In genomic region chr20:1272368-1273155, GRCh38 we compare ENCODE assay signal across 26 cellular contexts. TPM values are rescaled to one million over a fixed set of nuclear protein-coding genes. Genes with fewer than 3 reads are reported as not detected.
DNase-seq lines count a peak whose midpoint lies in the region; ATAC-seq and TF ChIP-seq lines count a peak whose summit lies in the region.
"Had no signal": no experiment of that assay in that cellular context is flagged by ENCODE, and none has a peak within 500 bp of the region (broad histone marks: within the 10 kb centered on the region; RNA-seq: fewer than 3 reads in every experiment).

No MANE protein-coding gene starts in this region.

- TF ChIP-seq CTCF in DND-41 (IDR thresholded peaks at IDR 0.05; ENCODE audit: borderline replicate concordance, extremely low read depth, low read length, poor library complexity, severe bottlenecking) (no peak), esophagus muscularis mucosa (IDR thresholded peaks at IDR 0.05) (no peak), neural crest cell (conservative IDR thresholded peaks at IDR 0.05) (no peak)

- H3K9me3 ChIP-seq in DND-41 (ENCODE audit: insufficient read depth, low read length, severe bottlenecking) (no peaks in the 10 kb centered on the region), esophagus muscularis mucosa (no peaks in the 10 kb centered on the region)
- H3K9me3 ChIP-seq: right atrium auricular region, SJSA1 had no signal

- H3K4me2 ChIP-seq in DND-41 (ENCODE audit: insufficient read depth, low read length), result no peak overlapping the region
- H3K4me2 ChIP-seq: KMS-11 had no signal

- intact Hi-C loops in esophagus muscularis mucosa (cut with DNase I), result no loop called here

- peak overlapping the region; percentile 23 for H3K27ac Mint-ChIP-seq in neural crest cell (ENCODE audit: unreplicated experiment)
- H3K27ac Mint-ChIP-seq: activated naive CD4-positive, alpha-beta T cell treated with anti-CD3 and anti-CD28 coated beads for 36 hours; dendritic cell treated with granulocyte-macrophage colony-stimulating factor and Interleukin-4, amounts not matched to agents 40 ng/mL and 50 ng/mL, for 4 days; T-helper 1 cell treated with Interleukin-12 subunit alpha and Interleukin-12 subunit beta and Interleukin-4 antibody, amounts not matched to agents 30 μg/mL and 1 μg/mL, for 36 hours had no signal

- H3K27me3 Mint-ChIP-seq in neural crest cell (ENCODE audit: low read depth), result no peaks in the 10 kb centered on the region
- H3K27me3 Mint-ChIP-seq: CD4-positive, CD25-positive, alpha-beta regulatory T cell had no signal

- no peaks in the 10 kb centered on the region for H3K79me2 ChIP-seq in DND-41 (ENCODE audit: insufficient read depth, low read length)

- H3K4me3 ChIP-seq in DND-41 (ENCODE audit: low read depth in 1 of 2, low read length in 2 of 2) (no peak overlapping the region), esophagus muscularis mucosa (no peak overlapping the region)
- H3K4me3 ChIP-seq: lung, right atrium auricular region, SJSA1 had no signal

- H3K4me1 Mint-ChIP-seq in neural crest cell, result no peaks in the 10 kb centered on the region

- ATAC-seq in DND-41 (ENCODE audit: insufficient read depth, low read depth) (peak; percentile 35; the same call in 2 of the 3 replicates), HG03442 (IDR thresholded peaks at IDR 0.05; ENCODE audit: unreplicated experiment) (no peak), GM19455 (IDR thresholded peaks at IDR 0.05; ENCODE audit: unreplicated experiment) (no peak), GM19452 (IDR thresholded peaks at IDR 0.05; ENCODE audit: unreplicated experiment) (no peak)

- H3K9ac ChIP-seq in DND-41 (ENCODE audit: low read depth, low read length), result no peak overlapping the region
- H3K9ac ChIP-seq: KMS-11 had no signal

- H2AFZ ChIP-seq in DND-41 (ENCODE audit: low read depth, low read length), result no peak overlapping the region

- H3K36me3 ChIP-seq in DND-41 (ENCODE audit: insufficient read depth, low read length) (no peaks in the 10 kb centered on the region), esophagus muscularis mucosa (peaks cover 0 to 7% (median 0%) of the 10 kb centered on the region in 4 donors)
- H3K36me3 ChIP-seq: right atrium auricular region had no signal

- H4K20me1 ChIP-seq in DND-41 (ENCODE audit: insufficient read depth, low read length), result peaks cover 6% of the 10 kb centered on the region; the same call in 1 of the 2 replicates

- H3K4me3 Mint-ChIP-seq in neural crest cell, result no peak overlapping the region
- H3K4me3 Mint-ChIP-seq: activated naive CD4-positive, alpha-beta T cell treated with anti-CD3 and anti-CD28 coated beads for 36 hours; CD4-positive, CD25-positive, alpha-beta regulatory T cell; dendritic cell treated with granulocyte-macrophage colony-stimulating factor and Interleukin-4, amounts not matched to agents 40 ng/mL and 50 ng/mL, for 4 days; T-helper 1 cell treated with Interleukin-12 subunit alpha and Interleukin-12 subunit beta and Interleukin-4 antibody, amounts not matched to agents 30 μg/mL and 1 μg/mL, for 36 hours had no signal

- H3K9me3 Mint-ChIP-seq in neural crest cell, result no peaks in the 10 kb centered on the region
- H3K9me3 Mint-ChIP-seq: activated naive CD4-positive, alpha-beta T cell treated with anti-CD3 and anti-CD28 coated beads for 36 hours; CD4-positive, CD25-positive, alpha-beta regulatory T cell; dendritic cell treated with granulocyte-macrophage colony-stimulating factor and Interleukin-4, amounts not matched to agents 40 ng/mL and 50 ng/mL, for 4 days; T-helper 1 cell treated with Interleukin-12 subunit alpha and Interleukin-12 subunit beta and Interleukin-4 antibody, amounts not matched to agents 30 μg/mL and 1 μg/mL, for 36 hours had no signal

- 70% methylated on average over 6 of the region's 6 CpGs for WGBS in esophagus muscularis mucosa

- no peaks in the 10 kb centered on the region for H3K4me1 ChIP-seq in DND-41 (ENCODE audit: insufficient read depth, low read length)
- peaks cover 4 to 17% (median 11%) of the 10 kb centered on the region in 4 donors for H3K4me1 ChIP-seq in esophagus muscularis mucosa
- H3K4me1 ChIP-seq: SJSA1 had no signal

- peaks cover 27% of the 10 kb centered on the region for H3K27me3 ChIP-seq in DND-41 (ENCODE audit: insufficient read depth, low read length, poor library complexity)
- no peaks in the 10 kb centered on the region for H3K27me3 ChIP-seq in esophagus muscularis mucosa
- H3K27me3 ChIP-seq: right atrium auricular region, SJSA1 had no signal

- no peak for TF ChIP-seq POLR2A in esophagus muscularis mucosa (IDR thresholded peaks at IDR 0.05; ENCODE audit: low read depth)

- no peak overlapping the region for H3K27ac ChIP-seq in DND-41 (ENCODE audit: low read length)
- H3K27ac ChIP-seq in esophagus muscularis mucosa (replicated peaks in 1 of 4), result no peak overlapping the region
- H3K27ac ChIP-seq: KMS-11, right atrium auricular region, SJSA1 had no signal

- DNase-seq in Ammon's horn (ENCODE audit: low spot score) (peak; percentile 59), DND-41 (peak; percentile 19), esophagus muscularis mucosa (ENCODE audit: extremely low spot score) (peak; percentile 70), neural crest cell (ENCODE audit: low read depth, low spot score) (no peak), H4 (ENCODE audit: low spot score) (no peak)
- DNase-seq: activated CD4-positive, alpha-beta T cell treated with anti-CD3 and anti-CD28 coated beads for 1 hour; activated naive CD4-positive, alpha-beta T cell treated with anti-CD3 and anti-CD28 coated beads for 36 hours; aorta; CD4-positive, CD25-positive, alpha-beta regulatory T cell; GF-D8; H7; NCI-H526; occipital lobe; stimulated activated naive CD4-positive, alpha-beta T cell treated with Interleukin-2 at 50 U/mL for 16 hours; trophoblast cell had no signal

- no peak for TF ChIP-seq EP300 in esophagus muscularis mucosa (IDR thresholded peaks at IDR 0.05)

- no peaks in the 10 kb centered on the region for H3K36me3 Mint-ChIP-seq in neural crest cell (ENCODE audit: low read depth)
- H3K36me3 Mint-ChIP-seq: CD4-positive, CD25-positive, alpha-beta regulatory T cell had no signal

RNA-seq across cellular contexts. Expression of gene SNPH, which starts 6.5 kb away (rescaled TPM):
- total RNA-seq in esophagus muscularis mucosa, result 10 to 100 TPM in 3 of 4 donors, 1 to 10 TPM in 1; 9.6 to 29.5 (median 17.3) TPM
- total RNA-seq in neural crest cell, result 3.0 and 3.3 TPM in 2 replicates
- 0.99 and 1.5 TPM in 2 replicates for total RNA-seq in H4 (2014; rRNA removed; shearing (Covaris generic))

RNA-seq across cellular contexts. Expression of gene RAD21L1, which starts 46.7 kb away (rescaled TPM):
- total RNA-seq in esophagus muscularis mucosa, result not detected
- total RNA-seq in neural crest cell, result not detected in 2 replicates
- 0.12 TPM in 1 of 2 replicates, not detected in the other for total RNA-seq in H4 (2014; rRNA removed; shearing (Covaris generic))
- total RNA-seq: activated naive CD4-positive, alpha-beta T cell treated with anti-CD3 and anti-CD28 coated beads for 36 hours; aorta; cardiac septum; CD4-positive, CD25-positive, alpha-beta regulatory T cell; H7; kidney epithelial cell; occipital lobe; right atrium auricular region had no signal

RNA-seq across cellular contexts. Expression of gene SDCBP2, which starts 56.4 kb away (rescaled TPM):
- total RNA-seq in esophagus muscularis mucosa (1 to 10 TPM; 2.1 to 6.2 (median 4.1) TPM), neural crest cell (1.6 and 2.4 TPM in 2 replicates)
- total RNA-seq in H4 (2014; rRNA removed; shearing (Covaris generic)), result 0.29 and 0.56 TPM in 2 replicates

Comparison
In these comparisons a context has a peak if more than half of its experiments do, and no peak if none do; other contexts are left out.
1. DNase-seq: peak in Ammon's horn (single experiment), DND-41 (single experiment) and esophagus muscularis mucosa (single experiment); none in neural crest cell (single experiment) and H4 (single experiment).